In genomic region chr1:226739696-226740065, GRCh38 we compare ENCODE assay signal across 9 cellular contexts. TPM values are rescaled to one million over a fixed set of nuclear protein-coding genes. Genes with fewer than 3 reads are reported as not detected.
A peak's percentile ranks its signal among the peaks of the same experiment; 100 is the strongest.
DNase-seq lines count a peak whose midpoint lies in the region; ATAC-seq and TF ChIP-seq lines count a peak whose summit lies in the region.
"Had no signal": no experiment of that assay in that cellular context is flagged by ENCODE, and none has a peak within 500 bp of the region (broad histone marks: within the 10 kb centered on the region; RNA-seq: fewer than 3 reads in every experiment).

No MANE protein-coding gene starts in this region.

- H3K4me1 ChIP-seq in hepatocyte (ENCODE audit: insufficient read depth), result peaks cover 14% of the 10 kb centered on the region
- peaks cover 34% of the 10 kb centered on the region for H3K4me1 ChIP-seq in stomach smooth muscle (ENCODE audit: control insufficient read depth, insufficient read depth, low read length)

- no peaks in the 10 kb centered on the region for H3K9me3 ChIP-seq in hepatocyte (ENCODE audit: low read depth)
- peaks cover 0 to 3% of the 10 kb centered on the region in 2 donors for H3K9me3 ChIP-seq in stomach smooth muscle (ENCODE audit: control insufficient read depth in 2 of 2, low read length in 2 of 2)

- peak overlapping the region in 1 of 2 donors; percentile 0 for H3K9ac ChIP-seq in stomach smooth muscle (ENCODE audit: low read length in 2 of 2)

- peaks cover 20% of the 10 kb centered on the region for H3K4me1 Mint-ChIP-seq in T-helper 1 cell treated with Interleukin-12 subunit alpha and Interleukin-12 subunit beta and Interleukin-4 antibody, amounts not matched to agents 30 μg/mL and 1 μg/mL, for 36 hours (ENCODE audit: low read depth)

- no peak for DNase-seq in T-helper 1 cell
- DNase-seq in hepatocyte (ENCODE audit: low spot score), result no peak
- DNase-seq in T1000 (lab: John Stamatoyannopoulos, UW), result no peak
- DNase-seq: NCI-H187 had no signal

- H2AFZ ChIP-seq in hepatocyte, result peak overlapping the region; percentile 11

- no peaks in the 10 kb centered on the region for H3K36me3 ChIP-seq in hepatocyte (replicated peaks; ENCODE audit: insufficient read depth, low read depth)
- H3K36me3 ChIP-seq in stomach smooth muscle (ENCODE audit: control insufficient read depth in 2 of 2, insufficient read depth in 2 of 2, low read length in 2 of 2), result peaks cover 3 to 16% of the 10 kb centered on the region in 2 donors

- TF ChIP-seq CTCF in VCaP (conservative IDR thresholded peaks at IDR 0.05) (no peak), hepatocyte (IDR thresholded peaks at IDR 0.05; ENCODE audit: poor library complexity) (no peak)

- peak overlapping the region; percentile 88 for H3K4me3 Mint-ChIP-seq in T-helper 1 cell treated with Interleukin-12 subunit alpha and Interleukin-12 subunit beta and Interleukin-4 antibody, amounts not matched to agents 30 μg/mL and 1 μg/mL, for 36 hours

- no peaks in the 10 kb centered on the region for H3K27me3 Mint-ChIP-seq in T-helper 1 cell treated with Interleukin-12 subunit alpha and Interleukin-12 subunit beta and Interleukin-4 antibody, amounts not matched to agents 30 μg/mL and 1 μg/mL, for 36 hours (ENCODE audit: low read depth)

- peaks cover 28% of the 10 kb centered on the region for H3K79me2 ChIP-seq in hepatocyte

- H4K20me1 ChIP-seq in hepatocyte (ENCODE audit: insufficient read depth, poor library complexity, severe bottlenecking), result peaks cover 13% of the 10 kb centered on the region

- H3K27ac ChIP-seq in VCaP (peak overlapping the region; percentile 87), hepatocyte (peak overlapping the region; percentile 82), stomach smooth muscle (ENCODE audit: low read length) (peak overlapping the region; percentile 96)

- 94% methylated on average over 3 of the region's 3 CpGs for WGBS in hepatocyte (ENCODE audit: low lambda C conversion rate, missing lambda C conversion rate)

- H3K4me2 ChIP-seq in hepatocyte, result peak overlapping the region; percentile 94

- peaks cover 10% of the 10 kb centered on the region for H3K9me3 Mint-ChIP-seq in T-helper 1 cell treated with Interleukin-12 subunit alpha and Interleukin-12 subunit beta and Interleukin-4 antibody, amounts not matched to agents 30 μg/mL and 1 μg/mL, for 36 hours

- H3K9me2 ChIP-seq in hepatocyte (replicated peaks; ENCODE audit: insufficient read depth), result no peaks in the 10 kb centered on the region

- ATAC-seq in HG03135 (IDR thresholded peaks at IDR 0.05; ENCODE audit: unreplicated experiment), result no peak
- no peak for ATAC-seq in HG02981 (IDR thresholded peaks at IDR 0.05; ENCODE audit: unreplicated experiment)

- no peak overlapping the region for H3K4me3 ChIP-seq in hepatocyte
- H3K4me3 ChIP-seq in stomach smooth muscle (ENCODE audit: low read length in 2 of 2), result peak overlapping the region; percentile 5 to 89

- peaks cover 16% of the 10 kb centered on the region for H3K36me3 Mint-ChIP-seq in T-helper 1 cell treated with Interleukin-12 subunit alpha and Interleukin-12 subunit beta and Interleukin-4 antibody, amounts not matched to agents 30 μg/mL and 1 μg/mL, for 36 hours (ENCODE audit: low read depth)

- peaks cover 5% of the 10 kb centered on the region for H3K27me3 ChIP-seq in hepatocyte
- no peaks in the 10 kb centered on the region for H3K27me3 ChIP-seq in stomach smooth muscle (ENCODE audit: control insufficient read depth in 1 of 2, insufficient read depth in 2 of 2, low read length in 2 of 2)

- H3K27ac Mint-ChIP-seq in T-helper 1 cell treated with Interleukin-12 subunit alpha and Interleukin-12 subunit beta and Interleukin-4 antibody, amounts not matched to agents 30 μg/mL and 1 μg/mL, for 36 hours, result peak overlapping the region; percentile 88

RNA-seq across cellular contexts. Expression of gene ITPKB, which starts 0.6 kb away (rescaled TPM):
- 9.4 and 11.0 TPM in 2 replicates for total RNA-seq in hepatocyte
- 7.4 and 13.8 TPM in 2 replicates for polyA plus RNA-seq in hepatocyte
